ENCODE assay signal across 14 cellular contexts in genomic region chr3:186940965-186941364, GRCh38. TPM values are rescaled to one million over a fixed set of nuclear protein-coding genes. Genes with fewer than 3 reads are reported as not detected.
DNase-seq lines count a peak whose midpoint lies in the region; ATAC-seq and TF ChIP-seq lines count a peak whose summit lies in the region.
"Had no signal": no experiment of that assay in that cellular context is flagged by ENCODE, and none has a peak within 500 bp of the region (broad histone marks: within the 10 kb centered on the region; RNA-seq: fewer than 3 reads in every experiment).

No MANE protein-coding gene starts in this region.

- H3K4me3 ChIP-seq in mesendoderm (ENCODE audit: low read length) (no peak overlapping the region), tibial artery (no peak overlapping the region)
- H3K4me3 ChIP-seq: body of pancreas, hepatocyte, Peyer's patch had no signal

- no peak overlapping the region for H2BK120ac ChIP-seq in mesendoderm (ENCODE audit: low read depth, low read length)

- H3K27me3 ChIP-seq in mesendoderm (ENCODE audit: insufficient read depth, low read length, poor library complexity) (no peaks in the 10 kb centered on the region), tibial artery (no peaks in the 10 kb centered on the region)
- H3K27me3 ChIP-seq: body of pancreas, hepatocyte, Peyer's patch had no signal

- no peak overlapping the region for H3K4me2 ChIP-seq in mesendoderm (ENCODE audit: low read length)
- H3K4me2 ChIP-seq: hepatocyte had no signal

- H3K4me1 ChIP-seq in mesendoderm (ENCODE audit: control insufficient read depth, low read depth, low read length) (peaks cover 14% of the 10 kb centered on the region), tibial artery (peaks cover 3 to 71% (median 37%) of the 10 kb centered on the region in 4 donors)
- H3K4me1 ChIP-seq: Peyer's patch had no signal

- intact Hi-C loops in Right ventricle myocardium inferior (cut with DNase I) = no loop called here
- intact Hi-C loops in tibial artery (cut with DNase I; ENCODE audit: low total_unique reads) = no loop called here

- no peak overlapping the region for H2BK5ac ChIP-seq in mesendoderm (ENCODE audit: low read length)

- peak overlapping the region; percentile 9 for H3K27ac Mint-ChIP-seq in activated T-helper 17 cell treated with anti-CD3 and anti-CD28 coated beads, Interleukin-2, amount 50 U/mL, for 72 hours

- no peaks in the 10 kb centered on the region for H3K9me3 Mint-ChIP-seq in activated T-helper 17 cell treated with anti-CD3 and anti-CD28 coated beads, Interleukin-2, amount 50 U/mL, for 72 hours
- H3K9me3 Mint-ChIP-seq: stimulated activated naive B cell treated with anti-CD40 and anti-IgM and Interleukin-4, amounts not matched to agents 10 μg/mL and 1 μg/mL and 100 μg/mL, for 72 hours had no signal

- H3K23ac ChIP-seq in mesendoderm (ENCODE audit: low read length) = no peak overlapping the region

- no peaks in the 10 kb centered on the region for H3K9me3 ChIP-seq in tibial artery
- H3K9me3 ChIP-seq: body of pancreas, Peyer's patch had no signal

- H3K27me3 Mint-ChIP-seq in activated T-helper 17 cell treated with anti-CD3 and anti-CD28 coated beads, Interleukin-2, amount 50 U/mL, for 72 hours = no peaks in the 10 kb centered on the region
- H3K27me3 Mint-ChIP-seq: stimulated activated naive B cell treated with anti-CD40 and anti-IgM and Interleukin-4, amounts not matched to agents 10 μg/mL and 1 μg/mL and 100 μg/mL, for 72 hours had no signal

- peaks cover 17% of the 10 kb centered on the region for H3K4me1 Mint-ChIP-seq in activated T-helper 17 cell treated with anti-CD3 and anti-CD28 coated beads, Interleukin-2, amount 50 U/mL, for 72 hours

- H3K36me3 Mint-ChIP-seq in activated T-helper 17 cell treated with anti-CD3 and anti-CD28 coated beads, Interleukin-2, amount 50 U/mL, for 72 hours (ENCODE audit: low read depth) = peaks cover 53% of the 10 kb centered on the region

- H3K4me3 Mint-ChIP-seq in activated T-helper 17 cell treated with anti-CD3 and anti-CD28 coated beads, Interleukin-2, amount 50 U/mL, for 72 hours = no peak overlapping the region
- H3K4me3 Mint-ChIP-seq: stimulated activated naive B cell treated with anti-CD40 and anti-IgM and Interleukin-4, amounts not matched to agents 10 μg/mL and 1 μg/mL and 100 μg/mL, for 72 hours had no signal

- DNase-seq in Right ventricle myocardium inferior (ENCODE audit: missing footprints) (no peak), mesendoderm (peak; percentile 23), tibial artery (peak; percentile 76 to 94), GM19238 (ENCODE audit: insufficient read length, low spot score) (no peak)
- no peak for DNase-seq in stimulated activated CD4-positive, alpha-beta T cell treated with anti-CD3 and anti-CD28 coated beads, Interleukin-4, amount 100 ng/mL, for 1 hour
- DNase-seq: activated CD4-positive, alpha-beta T cell treated with anti-CD3 and anti-CD28 coated beads, Interleukin-2, amount 50 U/mL, for 1 hour; activated effector memory CD4-positive, alpha-beta T cell treated with anti-CD3 and anti-CD28 coated beads, Interleukin-2, amount 50 U/mL, for 16 hours; body of pancreas; Peyer's patch; stimulated activated CD4-positive, alpha-beta T cell treated with anti-CD3 and anti-CD28 coated beads, Interleukin-4, amount 100 ng/mL, for 24 hours; stimulated activated naive B cell treated with anti-CD40 and anti-IgM and Interleukin-4, amounts not matched to agents 10 μg/mL and 1 μg/mL and 100 μg/mL, for 72 hours had no signal

- no peak overlapping the region for H4K8ac ChIP-seq in mesendoderm (ENCODE audit: low read depth, low read length)

- H3K79me1 ChIP-seq in mesendoderm (ENCODE audit: low read length) = peaks cover 14% of the 10 kb centered on the region

- H4K5ac ChIP-seq in mesendoderm (ENCODE audit: low read length) = no peak overlapping the region

- peak overlapping the region; percentile 20 for H3K9ac ChIP-seq in mesendoderm (ENCODE audit: low read length)

- H3K36me3 ChIP-seq in mesendoderm (ENCODE audit: control insufficient read depth, insufficient read depth, low read length) = no peaks in the 10 kb centered on the region
- H3K36me3 ChIP-seq in tibial artery = peaks cover 0 to 11% (median 5%) of the 10 kb centered on the region in 3 donors
- H3K36me3 ChIP-seq: Peyer's patch had no signal

- no peak for TF ChIP-seq CTCF in tibial artery (IDR thresholded peaks at IDR 0.05)

- peak overlapping the region; percentile 15 for H3K18ac ChIP-seq in mesendoderm (ENCODE audit: low read length)

- no peak for ATAC-seq in activated T-helper 17 cell treated with anti-CD3 and anti-CD28 coated beads, Interleukin-2, amount 50 U/mL, for 72 hours (replicated peaks)
- ATAC-seq in Right ventricle myocardium inferior (peak; percentile 87), HG03139 (IDR thresholded peaks at IDR 0.05; ENCODE audit: unreplicated experiment) (no peak)
- ATAC-seq: body of pancreas; stimulated activated naive B cell treated with anti-CD40 and anti-IgM and Interleukin-4, amounts not matched to agents 10 μg/mL and 1 μg/mL and 100 μg/mL, for 72 hours had no signal

- H3K27ac ChIP-seq in mesendoderm (ENCODE audit: low read depth, low read length) (no peak overlapping the region), tibial artery (peak overlapping the region; percentile 84 to 87)
- H3K27ac ChIP-seq: body of pancreas, hepatocyte had no signal

- no peak overlapping the region for H2BK15ac ChIP-seq in mesendoderm (replicated peaks; ENCODE audit: low read depth)

- no CpG with 5 or more reads among the region's 4 CpGs for WGBS in mesendoderm (ENCODE audit: extremely low coverage, insufficient coverage, low lambda C conversion rate)

- peaks cover 33% of the 10 kb centered on the region for H3K79me2 ChIP-seq in mesendoderm (ENCODE audit: control insufficient read depth, insufficient read depth, low read length)

- no peak overlapping the region for H2AK5ac ChIP-seq in mesendoderm (ENCODE audit: low read length)

- peak overlapping the region; percentile 2 for H3K56ac ChIP-seq in mesendoderm (ENCODE audit: low read length)

- H3K4ac ChIP-seq in mesendoderm (ENCODE audit: low read depth, low read length) = no peak overlapping the region

RNA-seq across cellular contexts. Expression of gene ST6GAL1, which starts 10.6 kb away (rescaled TPM):
- total RNA-seq in activated T-helper 17 cell treated with anti-CD3 and anti-CD28 coated beads, Interleukin-2, amount 50 U/mL, for 72 hours = 10 to 100 TPM; 68.0 to 77.4 TPM
- total RNA-seq in Right ventricle myocardium inferior = 77.1 TPM
- 47.2 TPM for polyA plus RNA-seq in mesendoderm (2013, experiment 1 of 2)
- 46.4 TPM for polyA plus RNA-seq in mesendoderm (2013, experiment 2 of 2)

Comparison
In these comparisons a context has a peak if more than half of its experiments do, and no peak if none do; other contexts are left out.
1. DNase-seq: peak in mesendoderm (single experiment) and tibial artery (2 of 2); none in Right ventricle myocardium inferior (single experiment), stimulated activated CD4-positive, alpha-beta T cell treated with anti-CD3 and anti-CD28 coated beads, Interleukin-4, amount 100 ng/mL, for 1 hour (single experiment) and GM19238 (single experiment).